ENCODE assay signal across 12 cellular contexts in the genomic region with DNA sequence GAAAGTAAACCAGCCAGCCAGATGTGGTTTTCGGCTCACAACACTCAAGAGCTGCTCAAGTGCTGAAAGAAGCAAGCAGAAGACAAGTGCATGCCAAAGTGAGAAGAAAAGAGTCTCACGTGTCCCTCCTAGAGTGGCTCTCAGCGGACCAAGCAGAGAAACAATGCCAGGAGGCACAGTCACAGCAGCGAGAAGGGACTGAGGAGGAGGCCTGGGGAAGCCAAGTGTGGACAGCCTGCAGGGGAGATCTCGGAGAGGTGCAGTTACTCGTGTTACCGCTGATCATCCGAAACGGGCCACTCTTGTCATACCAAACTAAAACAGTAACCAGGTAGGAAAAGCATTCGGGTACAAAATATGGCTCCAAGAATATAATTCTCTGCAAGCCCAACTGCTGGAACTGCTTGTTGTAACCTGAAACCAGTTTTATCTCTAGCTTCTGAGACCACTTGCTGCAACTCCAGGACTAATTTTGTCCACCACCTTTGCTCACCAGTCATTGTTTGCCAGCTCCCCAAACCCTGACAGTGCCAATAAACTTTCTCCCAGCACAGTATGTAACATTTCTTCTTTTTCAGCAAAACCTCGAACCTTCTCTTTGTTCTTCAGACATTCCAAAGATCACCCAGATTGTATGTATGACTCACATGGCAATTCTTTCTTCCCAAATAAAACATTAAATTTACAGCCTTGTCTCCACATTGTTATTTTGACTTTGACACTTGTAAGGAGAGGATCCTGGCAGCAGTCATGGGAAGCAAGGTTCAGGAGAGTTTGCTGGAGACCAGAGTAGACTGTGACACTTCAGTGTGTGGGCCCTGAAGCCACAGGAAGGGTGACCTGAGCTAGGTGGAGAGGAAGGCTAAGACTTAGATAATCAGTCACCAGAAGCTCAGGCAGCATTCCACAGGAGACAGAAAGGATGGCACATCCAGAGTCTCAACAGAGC. TPM values are rescaled to one million over a fixed set of nuclear protein-coding genes. Genes with fewer than 3 reads are reported as not detected.
DNase-seq lines count a peak whose midpoint lies in the region; ATAC-seq, FAIRE-seq and TF ChIP-seq lines count a peak whose summit lies in the region.
"Had no signal": no experiment of that assay in that cellular context is flagged by ENCODE, and none has a peak within 500 bp of the region (broad histone marks: within the 10 kb centered on the region; RNA-seq: fewer than 3 reads in every experiment).

No MANE protein-coding gene starts in this region.

- peaks cover 0 to 13% of the 10 kb centered on the region in 2 donors for H3K4me1 ChIP-seq in ascending aorta
- peaks cover 3% of the 10 kb centered on the region for H3K4me1 ChIP-seq in upper lobe of right lung

- TF ChIP-seq CTCF in ascending aorta (IDR thresholded peaks at IDR 0.05) (no peak), upper lobe of right lung (IDR thresholded peaks at IDR 0.05) (no peak), D721Med (IDR thresholded peaks at IDR 0.05; ENCODE audit: insufficient read depth, missing control alignments) (no peak)

- no peaks in the 10 kb centered on the region for H3K9me3 Mint-ChIP-seq in activated CD8-positive, alpha-beta memory T cell treated with anti-CD3 and anti-CD28 coated beads, Interleukin-2, amount 10 ng/mL, durations not matched to agents 7 days and 5 days (ENCODE audit: low read depth)

- H3K36me3 ChIP-seq in ascending aorta (no peaks in the 10 kb centered on the region), upper lobe of right lung (no peaks in the 10 kb centered on the region)

- no peak for FAIRE-seq in D721Med (lab: Jason Lieb, UNC)

- intact Hi-C loops in ascending aorta (cut with DNase I) = no loop called here
- intact Hi-C loops in upper lobe of right lung (cut with DNase I) = no loop called here

- no peak overlapping the region for H3K27ac Mint-ChIP-seq in activated CD8-positive, alpha-beta memory T cell treated with anti-CD3 and anti-CD28 coated beads, Interleukin-2, amount 10 ng/mL, durations not matched to agents 7 days and 5 days

- H3K9me3 ChIP-seq in ascending aorta (no peaks in the 10 kb centered on the region), upper lobe of right lung (no peaks in the 10 kb centered on the region)

- H3K27me3 Mint-ChIP-seq in activated CD8-positive, alpha-beta memory T cell treated with anti-CD3 and anti-CD28 coated beads, Interleukin-2, amount 10 ng/mL, durations not matched to agents 7 days and 5 days = no peaks in the 10 kb centered on the region

- H3K4me3 Mint-ChIP-seq in activated CD8-positive, alpha-beta memory T cell treated with anti-CD3 and anti-CD28 coated beads, Interleukin-2, amount 10 ng/mL, durations not matched to agents 7 days and 5 days = no peak overlapping the region

- H3K36me3 Mint-ChIP-seq in activated CD8-positive, alpha-beta memory T cell treated with anti-CD3 and anti-CD28 coated beads, Interleukin-2, amount 10 ng/mL, durations not matched to agents 7 days and 5 days = peaks cover 7% of the 10 kb centered on the region

- peaks cover 6% of the 10 kb centered on the region for H3K4me1 Mint-ChIP-seq in activated CD8-positive, alpha-beta memory T cell treated with anti-CD3 and anti-CD28 coated beads, Interleukin-2, amount 10 ng/mL, durations not matched to agents 7 days and 5 days

- no peaks in the 10 kb centered on the region for H3K27me3 ChIP-seq in ascending aorta
- H3K27me3 ChIP-seq in upper lobe of right lung = no peaks in the 10 kb centered on the region

- peak; percentile 28 for DNase-seq in activated CD8-positive, alpha-beta memory T cell treated with anti-CD3 and anti-CD28 coated beads, Interleukin-2, amount 10 ng/mL, durations not matched to agents 7 days and 5 days
- DNase-seq in activated CD8-positive, alpha-beta memory T cell treated with anti-CD3 and anti-CD28 coated beads, Interleukin-2, amount 50 U/mL, for 48 hours = no peak
- no peak for DNase-seq in ascending aorta (ENCODE audit: low spot score in 2 of 2)
- peak; percentile 51 for DNase-seq in iris pigment epithelial cell (ENCODE audit: low read depth)
- DNase-seq in upper lobe of right lung = peak; percentile 70
- no peak for DNase-seq in D721Med (ENCODE audit: insufficient read length, low spot score)
- no peak for DNase-seq in activated CD4-positive, alpha-beta T cell treated with anti-CD3 and anti-CD28 coated beads, Interleukin-2, amount 50 U/mL, for 4 hours
- DNase-seq: activated CD4-positive, alpha-beta T cell treated with anti-CD3 and anti-CD28 coated beads for 48 hours; AML-193; cortex of kidney; NCI-H446 treated with DMSO at 0.1 percent for 48 hours had no signal

- H3K27ac ChIP-seq in ascending aorta = peak overlapping the region; percentile 33 to 48
- H3K27ac ChIP-seq in upper lobe of right lung = no peak overlapping the region

- CTCF ChIA-PET in activated CD8-positive, alpha-beta memory T cell treated with anti-CD3 and anti-CD28 coated beads, Interleukin-2, amount 10 ng/mL, durations not matched to agents 7 days and 5 days (lab: Charles Lee) = no interaction called here

- H3K4me3 ChIP-seq in ascending aorta (no peak overlapping the region), upper lobe of right lung (no peak overlapping the region)

- no peak for ATAC-seq in activated CD8-positive, alpha-beta memory T cell treated with anti-CD3 and anti-CD28 coated beads, Interleukin-2, amount 10 ng/mL, durations not matched to agents 7 days and 5 days
- peak; percentile 90 for ATAC-seq in upper lobe of right lung
- no peak for ATAC-seq in GM18873 (IDR thresholded peaks at IDR 0.05; ENCODE audit: low FRiP score, unreplicated experiment)

RNA-seq across cellular contexts. Expression of gene SLC35D2, which starts 6.3 kb away (rescaled TPM):
- total RNA-seq in activated CD8-positive, alpha-beta memory T cell treated with anti-CD3 and anti-CD28 coated beads, Interleukin-2, amount 10 ng/mL, durations not matched to agents 7 days and 5 days = 1 to 10 TPM; 5.3 to 6.7 TPM
- total RNA-seq in ascending aorta (11.9 TPM), upper lobe of right lung (30.3 TPM)

RNA-seq across cellular contexts. Expression of gene ZNF367, which starts 41.0 kb away (rescaled TPM):
- 10 to 100 TPM; 31.2 to 36.3 TPM for total RNA-seq in activated CD8-positive, alpha-beta memory T cell treated with anti-CD3 and anti-CD28 coated beads, Interleukin-2, amount 10 ng/mL, durations not matched to agents 7 days and 5 days
- total RNA-seq in ascending aorta = 3.9 TPM
- 0.67 TPM for total RNA-seq in upper lobe of right lung

Comparison
In these comparisons a context has a peak if more than half of its experiments do, and no peak if none do; other contexts are left out.
1. DNase-seq: peak in activated CD8-positive, alpha-beta memory T cell treated with anti-CD3 and anti-CD28 coated beads, Interleukin-2, amount 10 ng/mL, durations not matched to agents 7 days and 5 days (single experiment), iris pigment epithelial cell (single experiment) and upper lobe of right lung (single experiment); none in activated CD8-positive, alpha-beta memory T cell treated with anti-CD3 and anti-CD28 coated beads, Interleukin-2, amount 50 U/mL, for 48 hours (single experiment), ascending aorta (0 of 2), D721Med (single experiment) and activated CD4-positive, alpha-beta T cell treated with anti-CD3 and anti-CD28 coated beads, Interleukin-2, amount 50 U/mL, for 4 hours (0 of 2).